In the genomic region with DNA sequence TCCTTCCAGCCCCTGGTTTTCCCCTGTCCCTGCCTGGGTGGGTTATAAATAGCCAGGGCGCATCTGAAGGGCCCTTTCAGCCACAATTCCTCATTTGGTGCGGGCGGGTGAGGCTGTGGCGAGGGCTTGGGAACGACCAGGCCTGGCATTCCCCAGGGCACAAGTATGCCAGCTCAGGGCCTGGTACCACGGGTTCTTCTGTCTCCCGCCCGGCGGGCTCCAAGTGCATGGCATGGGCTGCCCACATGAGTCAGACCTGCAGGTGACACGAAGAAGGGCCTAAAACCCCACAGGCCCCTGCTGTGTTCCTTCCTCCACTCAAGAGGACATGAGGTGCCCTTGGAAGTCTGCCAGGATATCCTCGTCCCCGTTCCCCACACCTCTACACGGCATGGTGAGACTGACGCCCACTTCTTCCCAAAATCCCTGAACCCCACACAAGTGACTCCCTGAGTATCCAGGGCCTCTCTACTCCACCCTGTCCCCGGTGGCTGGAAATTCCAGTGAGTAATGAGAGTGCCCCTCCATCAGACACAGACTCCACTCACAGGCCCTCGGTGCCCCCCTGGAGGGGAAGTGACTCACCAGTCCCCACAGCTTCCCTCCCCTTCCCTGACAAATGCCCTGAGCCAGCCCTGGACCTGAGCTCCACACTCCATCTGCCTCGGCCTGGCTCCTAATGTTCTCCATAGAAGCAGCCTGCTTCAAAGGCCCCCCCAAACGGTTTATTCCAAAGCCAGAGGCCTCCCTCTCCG, we compare ENCODE assay signal across 8 cellular contexts.
DNase-seq lines count a peak whose midpoint lies in the region; TF ChIP-seq lines count a peak whose summit lies in the region.

No MANE protein-coding gene starts in this region.

- in situ Hi-C loops in transverse colon (cut with MboI; ENCODE audit: low pct_ligation_motif_present in 1 of 4, low pct_unique_long_range_greater_than_20kb in 1 of 4, low sequenced_read_pairs in 3 of 4) = no loop called here

- WGBS in mesendoderm (ENCODE audit: extremely low coverage, insufficient coverage, low lambda C conversion rate) = no CpG with 5 or more reads among the region's 19 CpGs
- WGBS in transverse colon (ENCODE audit: low coverage in 1 of 2), 2 donors = 39% methylated on average over 18 of the region's 19 CpGs; no CpG with 5 or more reads in 1 of the 2 donors

- no peak overlapping the region for H2BK120ac ChIP-seq in mesendoderm (ENCODE audit: low read depth, low read length)

- no peaks in the 10 kb centered on the region for H3K79me1 ChIP-seq in mesendoderm (ENCODE audit: low read length)

- H3K4me1 ChIP-seq in Peyer's patch (peaks cover 9 to 68% (median 19%) of the 10 kb centered on the region in 4 donors), mesendoderm (ENCODE audit: control insufficient read depth, low read depth, low read length) (peaks cover 3% of the 10 kb centered on the region), transverse colon (peaks cover 55 to 86% (median 71%) of the 10 kb centered on the region in 4 donors)

- H3K27ac ChIP-seq in Peyer's patch = peak overlapping the region in 3 of 4 donors; percentile 87 to 97 (median 95)
- no peak overlapping the region for H3K27ac ChIP-seq in mesendoderm (ENCODE audit: low read depth, low read length)
- peak overlapping the region; percentile 93 to 99 (median 96) for H3K27ac ChIP-seq in transverse colon

- no peak overlapping the region for H4K8ac ChIP-seq in mesendoderm (ENCODE audit: low read depth, low read length)

- peak; percentile 19 for DNase-seq in activated gamma-delta T cell treated with anti-CD3 and anti-CD28 coated beads, Interleukin-2, amount 50 U/mL, for 16 hours (ENCODE audit: low read depth)
- no peak for DNase-seq in activated gamma-delta T cell treated with Interleukin-2 at 50 U/mL for 16 hours
- peak in 2 of 3 donors; percentile 71 to 79 for DNase-seq in Peyer's patch
- DNase-seq in dedifferentiated amniotic fluid mesenchymal stem cell (ENCODE audit: extremely low spot score) = peak; percentile 65
- DNase-seq in mesendoderm = peak; percentile 84
- DNase-seq in transverse colon = peak; percentile 79
- DNase-seq in T-helper 9 cell = no peak
- no peak for DNase-seq in effector CD8-positive, alpha-beta T cell (lab: John Stamatoyannopoulos, UW)

- H2BK15ac ChIP-seq in mesendoderm (replicated peaks; ENCODE audit: low read depth) = no peak overlapping the region

- peak overlapping the region in 1 of 4 donors; percentile 80 for H3K4me3 ChIP-seq in Peyer's patch
- no peak overlapping the region for H3K4me3 ChIP-seq in mesendoderm (ENCODE audit: low read length)
- H3K4me3 ChIP-seq in transverse colon = peak overlapping the region in 2 of 4 donors; percentile 0 to 1

- no peak overlapping the region for H3K56ac ChIP-seq in mesendoderm (ENCODE audit: low read length)

- TF ChIP-seq CTCF in Peyer's patch (IDR thresholded peaks at IDR 0.05) (peak in 2 of 6 experiments; percentile 4 to 14), transverse colon (IDR thresholded peaks at IDR 0.05) (peak in 2 of 5 experiments; percentile 14 to 31)

- H3K4ac ChIP-seq in mesendoderm (ENCODE audit: low read depth, low read length) = peak overlapping the region; percentile 21

- H3K9me3 ChIP-seq in Peyer's patch (no peaks in the 10 kb centered on the region), transverse colon (no peaks in the 10 kb centered on the region)

- H3K4me2 ChIP-seq in mesendoderm (ENCODE audit: low read length) = no peak overlapping the region

- H3K36me3 ChIP-seq in Peyer's patch (no peaks in the 10 kb centered on the region), mesendoderm (ENCODE audit: control insufficient read depth, insufficient read depth, low read length) (no peaks in the 10 kb centered on the region), transverse colon (no peaks in the 10 kb centered on the region)

- TF ChIP-seq POLR2A in Peyer's patch (IDR thresholded peaks at IDR 0.05) (no peak), transverse colon (IDR thresholded peaks at IDR 0.05) (peak; percentile 3)

- H3K9ac ChIP-seq in mesendoderm (ENCODE audit: low read length) = no peak overlapping the region

- no peaks in the 10 kb centered on the region for H3K79me2 ChIP-seq in mesendoderm (ENCODE audit: control insufficient read depth, insufficient read depth, low read length)

- H2AK5ac ChIP-seq in mesendoderm (ENCODE audit: low read length) = no peak overlapping the region

- H3K27me3 ChIP-seq in Peyer's patch (no peaks in the 10 kb centered on the region), mesendoderm (ENCODE audit: insufficient read depth, low read length, poor library complexity) (no peaks in the 10 kb centered on the region), transverse colon (no peaks in the 10 kb centered on the region)

- H3K23ac ChIP-seq in mesendoderm (ENCODE audit: low read length) = no peak overlapping the region

- H4K5ac ChIP-seq in mesendoderm (ENCODE audit: low read length) = no peak overlapping the region

- H3K18ac ChIP-seq in mesendoderm (ENCODE audit: low read length) = no peak overlapping the region

- intact Hi-C loops in transverse colon (cut with DNase I; ENCODE audit: low total_unique reads) = no loop called here

- TF ChIP-seq EP300 in transverse colon (IDR thresholded peaks at IDR 0.05; ENCODE audit: low read depth) = no peak

- H2BK5ac ChIP-seq in mesendoderm (ENCODE audit: low read length) = no peak overlapping the region

Comparison
In these comparisons a context has a peak if more than half of its experiments do, and no peak if none do; other contexts are left out.
1. DNase-seq: peak in activated gamma-delta T cell treated with anti-CD3 and anti-CD28 coated beads, Interleukin-2, amount 50 U/mL, for 16 hours (single experiment), Peyer's patch (2 of 3), dedifferentiated amniotic fluid mesenchymal stem cell (single experiment), mesendoderm (single experiment) and transverse colon (single experiment); none in activated gamma-delta T cell treated with Interleukin-2 at 50 U/mL for 16 hours (single experiment), T-helper 9 cell (single experiment) and effector CD8-positive, alpha-beta T cell (single experiment).